In genomic region chr18:31649449-31649848, GRCh38 we compare ENCODE assay signal across 2 cellular contexts.
TF ChIP-seq lines count a peak whose summit lies in the region.

No MANE protein-coding gene starts in this region.

TF ChIP-seq in A549, 52 proteins besides CTCF, POLR2A, EP300 and RAD21:
- TF ChIP-seq REST (IDR thresholded peaks at IDR 0.05): no peak
- TF ChIP-seq TFCP2L1 (CRISPR knock-in tag; IDR thresholded peaks at IDR 0.05): no peak
- no peak for TF ChIP-seq CHD4 (IDR thresholded peaks at IDR 0.05; ENCODE audit: borderline replicate concordance)
- no peak for TF ChIP-seq HES2 (IDR thresholded peaks at IDR 0.05)
- TF ChIP-seq NPAS2 (CRISPR knock-in tag; IDR thresholded peaks at IDR 0.05; ENCODE audit: borderline replicate concordance): no peak
- TF ChIP-seq ESRRA (IDR thresholded peaks at IDR 0.05; ENCODE audit: borderline replicate concordance, low read length): no peak
- TF ChIP-seq ZNF302 (CRISPR knock-in tag; IDR thresholded peaks at IDR 0.05): no peak
- no peak for TF ChIP-seq GATA3 (IDR thresholded peaks at IDR 0.05; ENCODE audit: borderline replicate concordance)
- no peak for TF ChIP-seq SREBF2 (IDR thresholded peaks at IDR 0.05)
- no peak for TF ChIP-seq NFE2L2 (conservative IDR thresholded peaks at IDR 0.05; ENCODE audit: low read length)
- no peak for TF ChIP-seq BCL3 (IDR thresholded peaks at IDR 0.05)
- no peak for TF ChIP-seq TP53 (CRISPR knock-in tag; IDR thresholded peaks at IDR 0.05)
- no peak for TF ChIP-seq ZC3H11A (IDR thresholded peaks at IDR 0.05)
- no peak for TF ChIP-seq PBX3 (IDR thresholded peaks at IDR 0.05)

TF ChIP-seq in WTC11, 78 proteins besides CTCF, POLR2A, EP300 and RAD21 (continued from another document):
- TF ChIP-seq ZNF532 (CRISPR knock-in tag; IDR thresholded peaks at IDR 0.05; ENCODE audit: borderline replicate concordance): no peak
